ENCODE assay signal across 8 cellular contexts in genomic region chr4:4859010-4859798, GRCh38. TPM values are rescaled to one million over a fixed set of nuclear protein-coding genes. Genes with fewer than 3 reads are reported as not detected.
A peak's percentile ranks its signal among the peaks of the same experiment; 100 is the strongest.
DNase-seq lines count a peak whose midpoint lies in the region; ATAC-seq and TF ChIP-seq lines count a peak whose summit lies in the region.

MSX1 (plus strand) TSS chr4:4859665; CDS start chr4:4859900, 235 bp downstream.

- H2AFZ ChIP-seq in neuron (ENCODE audit: low read depth, low read length) = peak within 1 kb of the TSS; percentile 82

- peaks cover 2% of the 10 kb centered on the region for H3K9me3 Mint-ChIP-seq in activated naive CD4-positive, alpha-beta T cell treated with anti-CD3 and anti-CD28 coated beads, Interleukin-2, amount 10 ng/mL, durations not matched to agents 7 days and 5 days

- H3K4me1 ChIP-seq in neuron (ENCODE audit: insufficient read depth, low read length) (peaks cover 25% of the 10 kb centered on the region), upper lobe of right lung (peaks cover 19% of the 10 kb centered on the region)

- ATAC-seq in GM18873 (IDR thresholded peaks at IDR 0.05; ENCODE audit: low FRiP score, unreplicated experiment) (peak; percentile 70), HG03064 (IDR thresholded peaks at IDR 0.05; ENCODE audit: low read depth, unreplicated experiment) (peak; percentile 80), upper lobe of right lung (peak; percentile 96)

- CTCF ChIA-PET in activated naive CD4-positive, alpha-beta T cell treated with anti-CD3 and anti-CD28 coated beads, Interleukin-2, amount 10 ng/mL, durations not matched to agents 7 days and 5 days (lab: Charles Lee) = interaction anchor here (0.7 kb wide), 1 partner anchor 613 kb away, joined by 3 read pairs; no protein-coding TSS in a partner anchor

- peaks cover 20% of the 10 kb centered on the region for H3K4me1 Mint-ChIP-seq in activated naive CD4-positive, alpha-beta T cell treated with anti-CD3 and anti-CD28 coated beads, Interleukin-2, amount 10 ng/mL, durations not matched to agents 7 days and 5 days

- H3K36me3 ChIP-seq in neuron (ENCODE audit: insufficient read depth, low read length) (no peaks in the 10 kb centered on the region), upper lobe of right lung (no peaks in the 10 kb centered on the region)

- H3K9me3 ChIP-seq in neuron (ENCODE audit: low read length) (peaks cover 4% of the 10 kb centered on the region), upper lobe of right lung (no peaks in the 10 kb centered on the region)

- peak within 1 kb of the TSS; percentile 60 for H3K4me3 Mint-ChIP-seq in activated naive CD4-positive, alpha-beta T cell treated with anti-CD3 and anti-CD28 coated beads, Interleukin-2, amount 10 ng/mL, durations not matched to agents 7 days and 5 days

- H3K36me3 Mint-ChIP-seq in activated naive CD4-positive, alpha-beta T cell treated with anti-CD3 and anti-CD28 coated beads, Interleukin-2, amount 10 ng/mL, durations not matched to agents 7 days and 5 days = peaks cover 8% of the 10 kb centered on the region

- H3K27ac Mint-ChIP-seq in activated naive CD4-positive, alpha-beta T cell treated with anti-CD3 and anti-CD28 coated beads, Interleukin-2, amount 10 ng/mL, durations not matched to agents 7 days and 5 days = peak within 1 kb of the TSS; percentile 75

- intact Hi-C loops in upper lobe of right lung (cut with DNase I) = no loop called here

- peak within 1 kb of the TSS; percentile 42 for H3K27ac ChIP-seq in upper lobe of right lung

- TF ChIP-seq CTCF in upper lobe of right lung (IDR thresholded peaks at IDR 0.05) = no peak

- peak; percentile 45 for DNase-seq in CD1c-positive myeloid dendritic cell (ENCODE audit: extremely low spot score)
- DNase-seq in NCI-H446 treated with DMSO at 0.1 percent for 48 hours (lab: John Stamatoyannopoulos, UW) = peak; percentile 21
- DNase-seq in activated naive CD4-positive, alpha-beta T cell treated with anti-CD3 and anti-CD28 coated beads, Interleukin-2, amount 10 ng/mL, durations not matched to agents 7 days and 5 days = peak; percentile 32
- DNase-seq in glomerular visceral epithelial cell (ENCODE audit: extremely low spot score) = peak; percentile 83
- DNase-seq in upper lobe of right lung = peak; percentile 91

- peak within 1 kb of the TSS; percentile 53 for H3K4me3 ChIP-seq in neuron (ENCODE audit: low read length)
- H3K4me3 ChIP-seq in upper lobe of right lung = peak within 1 kb of the TSS; percentile 62

- H3K27me3 Mint-ChIP-seq in activated naive CD4-positive, alpha-beta T cell treated with anti-CD3 and anti-CD28 coated beads, Interleukin-2, amount 10 ng/mL, durations not matched to agents 7 days and 5 days = peaks cover 55% of the 10 kb centered on the region

- peaks cover 89% of the 10 kb centered on the region for H3K27me3 ChIP-seq in neuron (ENCODE audit: insufficient read depth, low read length)
- peaks cover 94% of the 10 kb centered on the region for H3K27me3 ChIP-seq in upper lobe of right lung

RNA-seq across cellular contexts. Expression of gene MSX1, which starts in this region (rescaled TPM):
- total RNA-seq in upper lobe of right lung = 2.5 TPM

Comparison
In these comparisons a context has a peak if more than half of its experiments do, and no peak if none do; other contexts are left out.
1. Peak in every context shown above with its lines: DNase-seq, ATAC-seq, H3K4me3 ChIP-seq and H3K27ac ChIP-seq.
2. DNase-seq: peak in every context shown above with its lines; median percentile 91 in upper lobe of right lung; 83 in glomerular visceral epithelial cell; 45 in CD1c-positive myeloid dendritic cell; 32 in activated naive CD4-positive, alpha-beta T cell treated with anti-CD3 and anti-CD28 coated beads, Interleukin-2, amount 10 ng/mL, durations not matched to agents 7 days and 5 days; 21 in NCI-H446 treated with DMSO at 0.1 percent for 48 hours.